8 cellular contexts compared by ENCODE assay signal in the genomic region with DNA sequence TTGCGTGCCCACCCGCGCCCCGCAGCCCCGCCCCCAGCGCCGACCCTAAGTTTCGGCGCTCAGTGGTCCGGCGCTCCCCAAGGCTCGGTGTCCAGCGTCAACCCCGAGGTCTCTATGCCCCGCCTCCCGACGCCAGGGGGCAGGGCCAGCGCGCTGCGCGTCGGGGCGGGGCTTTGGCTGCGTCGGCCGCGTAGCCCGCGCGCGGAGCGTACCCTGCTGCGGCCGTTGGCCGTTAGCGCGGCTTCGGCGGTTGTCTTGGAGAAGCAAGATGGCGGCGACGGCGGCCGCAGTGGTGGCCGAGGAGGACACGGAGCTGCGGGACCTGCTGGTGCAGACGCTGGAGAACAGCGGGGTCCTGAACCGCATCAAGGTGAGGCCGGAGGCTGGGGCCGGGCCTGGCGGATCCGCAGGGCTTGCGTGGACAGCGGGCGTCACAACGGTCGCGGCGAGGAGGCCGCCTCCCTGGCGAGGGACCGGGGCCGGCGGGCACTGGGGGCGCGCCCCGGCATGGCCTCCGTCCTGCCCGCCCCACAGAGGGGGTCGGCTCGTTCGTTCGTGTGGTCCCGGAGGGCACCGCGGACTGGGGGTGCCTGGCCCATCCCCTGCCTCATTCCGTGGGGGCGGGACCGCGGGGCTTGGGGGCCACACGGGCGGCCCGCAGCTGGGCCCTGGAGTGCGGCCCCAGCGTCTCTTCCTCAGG. TPM values are rescaled to one million over a fixed set of nuclear protein-coding genes. Genes with fewer than 3 reads are reported as not detected.
DNase-seq lines count a peak whose midpoint lies in the region; TF ChIP-seq lines count a peak whose summit lies in the region.

Gene CEP43 (plus strand): TSS at position 253 of the 700 bp plus-strand sequence. CDS start 16 bp downstream, at position 269.

- H3K4ac ChIP-seq in H9 (ENCODE audit: low read depth, low read length): no peak within 1 kb of the TSS

- no peaks in the 10 kb centered on the region for H3K9me3 ChIP-seq in H9 (ENCODE audit: control insufficient read depth, low read depth, low read length)
- no peaks in the 10 kb centered on the region for H3K9me3 ChIP-seq in MG63
- no peaks in the 10 kb centered on the region for H3K9me3 ChIP-seq in stomach

- no peak within 1 kb of the TSS for H2AK5ac ChIP-seq in H9 (ENCODE audit: insufficient read length, low read length)

- peaks cover 4% of the 10 kb centered on the region; the same call in 1 of the 2 replicates for H3K4me1 ChIP-seq in H9 (ENCODE audit: insufficient read depth, low read length)
- H3K4me1 ChIP-seq in stomach: peaks cover 16 to 42% (median 34%) of the 10 kb centered on the region in 4 donors

- H2BK20ac ChIP-seq in H9 (ENCODE audit: low read depth, low read length, poor library complexity, severe bottlenecking): no peak within 1 kb of the TSS

- H3K4me2 ChIP-seq in H9 (ENCODE audit: insufficient read depth, insufficient read length, low read length): peak within 1 kb of the TSS; percentile 92

- H3K27ac Mint-ChIP-seq in H9 (peak within 1 kb of the TSS in 2 of 3 experiments; percentile 77 to 80; a peak in 3 of 7 replicates), neural crest cell (ENCODE audit: unreplicated experiment) (peak within 1 kb of the TSS; percentile 65)

- no CpG with 5 or more reads among the region's 87 CpGs for WGBS in H9 (ENCODE audit: extremely low coverage, insufficient read length, low lambda C conversion rate)
- WGBS in stomach, 5 donors: 0 to 2% (median 0%) methylated on average over 35 to 87 of the region's 87 CpGs; no CpG with 5 or more reads in 1 of the 5 donors

- H3K23me2 ChIP-seq in H9 (ENCODE audit: insufficient read length, low read depth, low read length, poor library complexity, severe bottlenecking): peaks cover 8% of the 10 kb centered on the region

- no peak within 1 kb of the TSS for H3K56ac ChIP-seq in H9 (ENCODE audit: insufficient read length, low read depth, low read length)

- H3K4me1 Mint-ChIP-seq in H9: peaks cover 21 to 25% of the 10 kb centered on the region in 2 experiments
- peaks cover 29% of the 10 kb centered on the region for H3K4me1 Mint-ChIP-seq in neural crest cell

- H3K18ac ChIP-seq in H9 (ENCODE audit: insufficient read length, low read depth, low read length): no peak within 1 kb of the TSS

- H3K36me3 ChIP-seq in MG63 (peaks cover 35% of the 10 kb centered on the region), stomach (peaks cover 0 to 5% (median 2%) of the 10 kb centered on the region in 4 donors)

- intact Hi-C loops in stomach (cut with DNase I; ENCODE audit: low total_unique reads): loop anchor here (5.0 kb wide), 1 partner anchor 37 kb away; no protein-coding TSS in a partner anchor

- TF ChIP-seq EP300 in stomach (IDR thresholded peaks at IDR 0.05): no peak

- H3K4me3 ChIP-seq in MG63 (peak within 1 kb of the TSS; percentile 93), foreskin fibroblast (ENCODE audit: low read depth in 1 of 2, low read length in 2 of 2) (peak within 1 kb of the TSS; percentile 78 to 88), stomach (peak within 1 kb of the TSS; percentile 84 to 100 (median 91))

- H2BK5ac ChIP-seq in H9 (ENCODE audit: insufficient read length, low read length): no peak within 1 kb of the TSS

- H3K36me3 Mint-ChIP-seq in H9 (ENCODE audit: insufficient read depth in 1 of 3, low read depth in 3 of 3) (peaks cover 18 to 44% (median 36%) of the 10 kb centered on the region in 3 experiments), neural crest cell (ENCODE audit: low read depth) (peaks cover 22% of the 10 kb centered on the region)

- no peak within 1 kb of the TSS for H3K23ac ChIP-seq in H9 (ENCODE audit: insufficient read length, low read depth, low read length)

- peaks cover 9% of the 10 kb centered on the region for H3K79me1 ChIP-seq in H9 (ENCODE audit: insufficient read depth, low read depth, low read length, poor library complexity, severe bottlenecking)

- H2AFZ ChIP-seq in H9 (ENCODE audit: low read length): no peak within 1 kb of the TSS

- DNase-seq in EL: peak; percentile 96
- peak; percentile 97 for DNase-seq in H9
- no peak for DNase-seq in MG63
- DNase-seq in SHP77 treated with DMSO at 0.1 percent for 48 hours (lab: John Stamatoyannopoulos, UW): peak; percentile 80
- peak; percentile 82 for DNase-seq in activated gamma-delta T cell (lab: John Stamatoyannopoulos, UW)
- peak; percentile 95 to 99 for DNase-seq in foreskin fibroblast
- DNase-seq in neural crest cell (ENCODE audit: low read depth, low spot score): peak; percentile 92
- DNase-seq in stomach: peak; percentile 94

- no peaks in the 10 kb centered on the region for H4K20me1 ChIP-seq in H9 (ENCODE audit: control insufficient read depth, insufficient read depth, insufficient read length)

- H2BK12ac ChIP-seq in H9 (ENCODE audit: insufficient read length, low read depth, low read length): no peak within 1 kb of the TSS

- H3K4me3 Mint-ChIP-seq in H9 (peak within 1 kb of the TSS; percentile 85 to 94), neural crest cell (peak within 1 kb of the TSS; percentile 89)

- H3K14ac ChIP-seq in H9 (ENCODE audit: insufficient read depth, low read length): peak within 1 kb of the TSS; percentile 37; the same call in 1 of the 2 replicates

- H3K27me3 ChIP-seq in H9 (ENCODE audit: insufficient read depth, low read length) (no peaks in the 10 kb centered on the region), MG63 (no peaks in the 10 kb centered on the region), stomach (no peaks in the 10 kb centered on the region)

- no peaks in the 10 kb centered on the region for H3K27me3 Mint-ChIP-seq in H9 (ENCODE audit: low read depth)
- no peaks in the 10 kb centered on the region for H3K27me3 Mint-ChIP-seq in neural crest cell (ENCODE audit: low read depth)

- TF ChIP-seq POLR2A in stomach (IDR thresholded peaks at IDR 0.05): no peak

- no peak within 1 kb of the TSS for H4K91ac ChIP-seq in H9 (ENCODE audit: insufficient read length, low read depth, low read length)

- peak within 1 kb of the TSS; percentile 87 for H3K9ac ChIP-seq in H9 (ENCODE audit: extremely low read depth, insufficient read length, low read length)

- H2BK15ac ChIP-seq in H9 (ENCODE audit: low read depth, low read length): no peak within 1 kb of the TSS; the same call in 1 of the 2 replicates

- no peak within 1 kb of the TSS for H4K5ac ChIP-seq in H9 (ENCODE audit: insufficient read length, low read depth, low read length)

- no peak within 1 kb of the TSS for H4K8ac ChIP-seq in H9 (replicated peaks; ENCODE audit: insufficient read length, low read depth, low read length)

- H3K9me3 Mint-ChIP-seq in H9: no peaks in the 10 kb centered on the region
- peaks cover 2% of the 10 kb centered on the region for H3K9me3 Mint-ChIP-seq in neural crest cell

- H3K79me2 ChIP-seq in H9 (ENCODE audit: insufficient read depth, low read length): peaks cover 13% of the 10 kb centered on the region; the same call in 1 of the 2 replicates

- H3T11ph ChIP-seq in H9 (ENCODE audit: low read length): no peak within 1 kb of the TSS

- TF ChIP-seq CTCF in H9 (conservative IDR thresholded peaks at IDR 0.05): no peak
- TF ChIP-seq CTCF in foreskin fibroblast (IDR thresholded peaks at IDR 0.05; ENCODE audit: low read depth, low read length): no peak
- no peak for TF ChIP-seq CTCF in neural crest cell (conservative IDR thresholded peaks at IDR 0.05)
- peak in 3 of 7 experiments; percentile 17 to 51 (median 18) for TF ChIP-seq CTCF in stomach (IDR thresholded peaks at IDR 0.05)

- no peak within 1 kb of the TSS for H3K27ac ChIP-seq in H9 (ENCODE audit: insufficient read length, low read depth, low read length)
- H3K27ac ChIP-seq in stomach: peak within 1 kb of the TSS; percentile 66 to 84 (median 82)

- H2BK120ac ChIP-seq in H9 (ENCODE audit: low read depth, low read length, poor library complexity, severe bottlenecking): no peak within 1 kb of the TSS

RNA-seq across cellular contexts. Expression of gene CEP43, which starts in this region (rescaled TPM):
- total RNA-seq in H9 (2021) (33.6 and 35.4 TPM in 2 replicates), neural crest cell (36.5 and 42.2 TPM in 2 replicates), stomach (10 to 100 TPM; 11.2 to 99.6 (median 18.7) TPM)
- total RNA-seq in MG63 (2014; rRNA removed; shearing (Covaris generic); ENCODE audit: low replicate concordance): 18.3 and 33.0 TPM in 2 replicates
- polyA plus RNA-seq in stomach: 1 to 10 TPM; 7.5 to 9.0 (median 8.0) TPM
